In the genomic region with DNA sequence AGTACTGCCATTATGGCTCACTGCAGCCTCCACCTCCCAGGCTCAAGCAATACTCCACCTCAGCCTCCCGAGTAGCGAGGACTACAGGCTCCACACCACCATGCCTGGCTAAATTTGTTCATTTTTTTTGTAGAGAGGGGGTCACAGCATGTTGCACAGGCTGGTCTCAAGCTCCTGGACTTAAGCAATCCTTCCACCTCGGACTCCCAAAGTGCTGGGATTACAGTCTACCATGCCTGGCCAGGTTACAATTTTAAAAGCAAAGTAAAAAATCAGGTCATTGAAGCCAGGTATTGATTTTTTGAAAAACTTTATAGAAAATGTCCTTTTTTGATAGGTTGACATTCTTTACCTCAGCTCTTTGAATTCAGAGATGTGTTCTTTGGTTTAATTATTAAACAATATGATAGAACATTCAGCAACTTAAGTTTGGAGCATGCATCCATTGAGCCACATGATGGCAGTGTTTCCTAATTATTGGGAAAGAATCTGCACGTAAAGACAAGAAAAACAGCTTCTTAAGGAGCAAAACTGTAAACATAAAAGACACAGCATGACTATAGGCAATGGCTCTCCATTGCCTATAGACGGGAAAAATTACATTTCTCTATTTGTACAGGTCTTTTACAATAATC, we compare ENCODE assay signal across 8 cellular contexts. TPM values are rescaled to one million over a fixed set of nuclear protein-coding genes. Genes with fewer than 3 reads are reported as not detected.
DNase-seq lines count a peak whose midpoint lies in the region; ATAC-seq, FAIRE-seq and TF ChIP-seq lines count a peak whose summit lies in the region.

No MANE protein-coding gene starts in this region.

- H3K27ac Mint-ChIP-seq in activated CD4-positive, alpha-beta memory T cell treated with anti-CD3 and anti-CD28 coated beads, Interleukin-2, amount 10 ng/mL, durations not matched to agents 7 days and 5 days: no peak overlapping the region
- no peak overlapping the region for H3K27ac Mint-ChIP-seq in nephron progenitor cell

- no peak for TF ChIP-seq POLR2A in GM12891 (IDR thresholded peaks at IDR 0.05; ENCODE audit: low read depth, low read length)
- TF ChIP-seq POLR2A in esophagus squamous epithelium (IDR thresholded peaks at IDR 0.05): no peak

- DNase-seq in AG09319 (ENCODE audit: extremely low read depth, low read depth) (peak; percentile 54), GM12891 (ENCODE audit: insufficient read length, low spot score) (no peak), NCI-H345 treated with DMSO at 0.1 percent for 48 hours (lab: John Stamatoyannopoulos, UW; ENCODE audit: unreplicated experiment) (peak; percentile 49), esophagus squamous epithelium (lab: John Stamatoyannopoulos, UW) (no peak), nephron progenitor cell (peak; percentile 39)
- peak; percentile 51 for DNase-seq in activated CD4-positive, alpha-beta memory T cell treated with anti-CD3 and anti-CD28 coated beads, Interleukin-2, amount 10 ng/mL, durations not matched to agents 7 days and 5 days

- WGBS in esophagus squamous epithelium, 2 donors: 15 to 32% methylated on average over 4 to 5 of the region's 5 CpGs

- peak overlapping the region; percentile 2 to 56 (median 40) for H3K4me3 ChIP-seq in esophagus squamous epithelium

- POLR2A ChIA-PET in activated CD4-positive, alpha-beta memory T cell treated with anti-CD3 and anti-CD28 coated beads, Interleukin-2, amount 10 ng/mL, durations not matched to agents 7 days and 5 days (lab: Charles Lee): interaction anchor here (0.6 to 2.2 kb wide), 20 partner anchors 8 to 642 kb away, joined by 3 to 34 read pairs (median 4); a partner anchor contains a TSS

- intact Hi-C loops in esophagus squamous epithelium (cut with DNase I): no loop called here

- peak; percentile 35 for FAIRE-seq in GM12891 (lab: Jason Lieb, UNC)

- peak overlapping the region; percentile 73 for H3K4me3 Mint-ChIP-seq in activated CD4-positive, alpha-beta memory T cell treated with anti-CD3 and anti-CD28 coated beads, Interleukin-2, amount 10 ng/mL, durations not matched to agents 7 days and 5 days
- peak overlapping the region; percentile 84 for H3K4me3 Mint-ChIP-seq in nephron progenitor cell

- peaks cover 0 to 40% (median 2%) of the 10 kb centered on the region in 4 donors for H3K27me3 ChIP-seq in esophagus squamous epithelium

- H3K36me3 ChIP-seq in esophagus squamous epithelium: no peaks in the 10 kb centered on the region

- no peaks in the 10 kb centered on the region for H3K9me3 ChIP-seq in esophagus squamous epithelium

- ATAC-seq in GM18861 (IDR thresholded peaks at IDR 0.05; ENCODE audit: unreplicated experiment): no peak
- no peak for ATAC-seq in HG02759 (IDR thresholded peaks at IDR 0.05; ENCODE audit: unreplicated experiment)

- H3K4me1 Mint-ChIP-seq in activated CD4-positive, alpha-beta memory T cell treated with anti-CD3 and anti-CD28 coated beads, Interleukin-2, amount 10 ng/mL, durations not matched to agents 7 days and 5 days: peaks cover 39% of the 10 kb centered on the region
- peaks cover 49% of the 10 kb centered on the region for H3K4me1 Mint-ChIP-seq in nephron progenitor cell

- TF ChIP-seq CTCF in AG09319 (IDR thresholded peaks at IDR 0.05; ENCODE audit: low read depth, low read length) (peak; percentile 75), esophagus squamous epithelium (IDR thresholded peaks at IDR 0.05) (peak; percentile 51 to 89 (median 78)), nephron progenitor cell (IDR thresholded peaks at IDR 0.05) (peak; percentile 94)

- H3K27ac ChIP-seq in esophagus squamous epithelium: peak overlapping the region; percentile 80 to 95 (median 86)

- peaks cover 30 to 65% (median 34%) of the 10 kb centered on the region in 3 donors for H3K4me1 ChIP-seq in esophagus squamous epithelium

- H3K36me3 Mint-ChIP-seq in activated CD4-positive, alpha-beta memory T cell treated with anti-CD3 and anti-CD28 coated beads, Interleukin-2, amount 10 ng/mL, durations not matched to agents 7 days and 5 days (ENCODE audit: low read depth): no peaks in the 10 kb centered on the region
- no peaks in the 10 kb centered on the region for H3K36me3 Mint-ChIP-seq in nephron progenitor cell (ENCODE audit: low read depth)

- CTCF ChIA-PET in activated CD4-positive, alpha-beta memory T cell treated with anti-CD3 and anti-CD28 coated beads, Interleukin-2, amount 10 ng/mL, durations not matched to agents 7 days and 5 days (lab: Charles Lee): interaction anchor here (0.7 to 13.6 kb wide), 29 partner anchors 9 to 642 kb away, joined by 3 to 290 read pairs (median 5); a partner anchor contains a TSS

- H3K27me3 Mint-ChIP-seq in activated CD4-positive, alpha-beta memory T cell treated with anti-CD3 and anti-CD28 coated beads, Interleukin-2, amount 10 ng/mL, durations not matched to agents 7 days and 5 days: peaks cover 24% of the 10 kb centered on the region
- peaks cover 30% of the 10 kb centered on the region for H3K27me3 Mint-ChIP-seq in nephron progenitor cell (ENCODE audit: low read depth, poor library complexity)

- no peaks in the 10 kb centered on the region for H3K9me3 Mint-ChIP-seq in activated CD4-positive, alpha-beta memory T cell treated with anti-CD3 and anti-CD28 coated beads, Interleukin-2, amount 10 ng/mL, durations not matched to agents 7 days and 5 days
- no peaks in the 10 kb centered on the region for H3K9me3 Mint-ChIP-seq in nephron progenitor cell

TF ChIP-seq in GM12891, 5 proteins besides CTCF, POLR2A, EP300 and RAD21:
- TF ChIP-seq POU2F2 (IDR thresholded peaks at IDR 0.05; ENCODE audit: low read depth, low read length) (no peak), TAF1 (IDR thresholded peaks at IDR 0.05; ENCODE audit: low read depth, low read length) (no peak), POLR2AphosphoS5 (IDR thresholded peaks at IDR 0.05; ENCODE audit: low read depth, low read length) (no peak), PAX5 (IDR thresholded peaks at IDR 0.05; ENCODE audit: insufficient read depth, low read length, severe bottlenecking) (no peak), SPI1 (IDR thresholded peaks at IDR 0.05; ENCODE audit: low read depth, low read length) (no peak)
TF ChIP-seq in GM12891: peak in this region for 0.

RNA-seq across cellular contexts. Expression of a gene that starts 1.7 kb away (rescaled TPM):
- 2.0 TPM for polyA plus RNA-seq in GM12891 (2012; ENCODE audit: low read depth, missing spikeins)
- total RNA-seq in activated CD4-positive, alpha-beta memory T cell treated with anti-CD3 and anti-CD28 coated beads, Interleukin-2, amount 10 ng/mL, durations not matched to agents 7 days and 5 days: under 1 TPM; 0.35 to 0.73 TPM
- 1 to 10 TPM in 1 of 4 donors, under 1 TPM in 2, not detected in 1; 0.56 to 2.1 (median 0.72) TPM for total RNA-seq in esophagus squamous epithelium

RNA-seq across cellular contexts. Expression of a gene that starts 9.8 kb away (rescaled TPM):
- polyA plus RNA-seq in GM12891 (2012; ENCODE audit: low read depth, missing spikeins): 3.4 TPM
- total RNA-seq in activated CD4-positive, alpha-beta memory T cell treated with anti-CD3 and anti-CD28 coated beads, Interleukin-2, amount 10 ng/mL, durations not matched to agents 7 days and 5 days: 10 to 100 TPM; 26.8 to 28.9 TPM
- 1 to 10 TPM; 2.7 to 5.6 (median 3.6) TPM for total RNA-seq in esophagus squamous epithelium

RNA-seq across cellular contexts. Expression of a gene that starts 22.8 kb away (rescaled TPM):
- 0.36 TPM for polyA plus RNA-seq in GM12891 (2012; ENCODE audit: low read depth, missing spikeins)
- total RNA-seq in activated CD4-positive, alpha-beta memory T cell treated with anti-CD3 and anti-CD28 coated beads, Interleukin-2, amount 10 ng/mL, durations not matched to agents 7 days and 5 days: under 1 TPM; 0.80 to 0.88 TPM
- 1 to 10 TPM in 1 of 4 donors, under 1 TPM in 3; 0.15 to 1.9 (median 0.67) TPM for total RNA-seq in esophagus squamous epithelium

RNA-seq across cellular contexts. Expression of a gene that starts 33.2 kb away (rescaled TPM):
- polyA plus RNA-seq in GM12891 (2012; ENCODE audit: low read depth, missing spikeins): 303 TPM
- 100 to 1,000 TPM; 187 to 194 TPM for total RNA-seq in activated CD4-positive, alpha-beta memory T cell treated with anti-CD3 and anti-CD28 coated beads, Interleukin-2, amount 10 ng/mL, durations not matched to agents 7 days and 5 days
- total RNA-seq in esophagus squamous epithelium: 100 to 1,000 TPM in 3 of 4 donors, 10 to 100 TPM in 1; 96.1 to 173 (median 137) TPM

RNA-seq across cellular contexts. Expression of a gene that starts 34.4 kb away (rescaled TPM):
- not detected for polyA plus RNA-seq in GM12891 (2012; ENCODE audit: low read depth, missing spikeins)
- total RNA-seq in activated CD4-positive, alpha-beta memory T cell treated with anti-CD3 and anti-CD28 coated beads, Interleukin-2, amount 10 ng/mL, durations not matched to agents 7 days and 5 days: not detected
- 10 to 100 TPM in 1 of 4 donors, 1 to 10 TPM in 1, under 1 TPM in 2; 0.40 to 10.6 (median 4.0) TPM for total RNA-seq in esophagus squamous epithelium

Comparison
In these comparisons a context has a peak if more than half of its experiments do, and no peak if none do; other contexts are left out.
1. DNase-seq: peak in AG09319 (single experiment), NCI-H345 treated with DMSO at 0.1 percent for 48 hours (single experiment), activated CD4-positive, alpha-beta memory T cell treated with anti-CD3 and anti-CD28 coated beads, Interleukin-2, amount 10 ng/mL, durations not matched to agents 7 days and 5 days (single experiment) and nephron progenitor cell (single experiment); none in GM12891 (single experiment) and esophagus squamous epithelium (single experiment).
2. RNA of a gene that starts 9.8 kb away (total RNA-seq): 26.8 to 28.9 TPM in activated CD4-positive, alpha-beta memory T cell treated with anti-CD3 and anti-CD28 coated beads, Interleukin-2, amount 10 ng/mL, durations not matched to agents 7 days and 5 days; 2.7 to 5.6 TPM in esophagus squamous epithelium; every median in the first group is over 4 times any median in the second.
3. Peak in every context shown above with its lines, with median percentiles within 50 percentile points of each other: CTCF ChIP-seq.